ENCODE assay signal across 10 cellular contexts in genomic region chr1:26409191-26409751, GRCh38. TPM values are rescaled to one million over a fixed set of nuclear protein-coding genes. Genes with fewer than 3 reads are reported as not detected.
DNase-seq lines count a peak whose midpoint lies in the region; TF ChIP-seq lines count a peak whose summit lies in the region.
"Had no signal": no experiment of that assay in that cellular context is flagged by ENCODE, and none has a peak within 500 bp of the region (broad histone marks: within the 10 kb centered on the region; RNA-seq: fewer than 3 reads in every experiment).

No MANE protein-coding gene starts in this region.

- no TSS peak for BruUV-seq in Caco-2 (replicated peaks; lab: Mats Ljungman, UMichigan)

- H3K4me1 ChIP-seq in Caco-2, result peaks cover 30% of the 10 kb centered on the region
- peaks cover 23% of the 10 kb centered on the region for H3K4me1 ChIP-seq in HUES6 (ENCODE audit: control insufficient read depth, insufficient read depth, low read length)
- H3K4me1 ChIP-seq: uterus had no signal

- TF ChIP-seq CTCF in Caco-2 (IDR thresholded peaks at IDR 0.05; ENCODE audit: insufficient read depth in 1 of 2, low read depth in 1 of 2, low read length in 1 of 2, severe bottlenecking in 1 of 2, unreplicated experiment in 1 of 2) (no peak), mesothelial cell of epicardium (IDR thresholded peaks at IDR 0.05; ENCODE audit: unreplicated experiment) (no peak)

- no peak overlapping the region for H3K4me3 ChIP-seq in Caco-2 (ENCODE audit: low read depth, low read length)
- peak overlapping the region; percentile 72 for H3K4me3 ChIP-seq in HUES6 (ENCODE audit: low read depth, low read length)
- H3K4me3 ChIP-seq: uterus had no signal

- CTCF ChIA-PET in Caco-2 (lab: Charles Lee), result interaction anchor here (0.7 kb wide), 1 partner anchor 14 kb away, joined by 4 read pairs; no protein-coding TSS in a partner anchor

- H3K27ac Mint-ChIP-seq in Caco-2 (ENCODE audit: unreplicated experiment) (no peak overlapping the region), mesothelial cell of epicardium (no peak overlapping the region)

- peaks cover 7% of the 10 kb centered on the region for H3K4me1 Mint-ChIP-seq in Caco-2 (ENCODE audit: low read depth, unreplicated experiment)
- H3K4me1 Mint-ChIP-seq in mesothelial cell of epicardium, result peaks cover 33% of the 10 kb centered on the region

- H3K9me3 ChIP-seq in Caco-2 (no peaks in the 10 kb centered on the region), HUES6 (ENCODE audit: control insufficient read depth, insufficient read depth, low read depth, low read length) (no peaks in the 10 kb centered on the region)
- H3K9me3 ChIP-seq: uterus had no signal

- no peaks in the 10 kb centered on the region for H3K27me3 Mint-ChIP-seq in Caco-2 (ENCODE audit: insufficient read depth, unreplicated experiment)
- peaks cover 48% of the 10 kb centered on the region for H3K27me3 Mint-ChIP-seq in mesothelial cell of epicardium (ENCODE audit: low read depth)

- peak; percentile 8 to 57 for DNase-seq in Caco-2
- DNase-seq in amniotic epithelial cell (ENCODE audit: low read depth), result peak; percentile 28
- DNase-seq in mesothelial cell of epicardium (ENCODE audit: low spot score in 2 of 2, unreplicated experiment in 2 of 2), result no peak
- DNase-seq in activated CD4-positive, alpha-beta T cell treated with anti-CD3 and anti-CD28 coated beads for 1 hour, result no peak
- no peak for DNase-seq in NCI-H446 treated with DMSO at 0.1 percent for 48 hours (lab: John Stamatoyannopoulos, UW)
- no peak for DNase-seq in NCI-H2081 treated with DMSO at 0.1 percent for 48 hours (lab: John Stamatoyannopoulos, UW)
- DNase-seq: NCI-H2171 had no signal

- H3K9me3 Mint-ChIP-seq in Caco-2 (ENCODE audit: unreplicated experiment) (no peaks in the 10 kb centered on the region), mesothelial cell of epicardium (no peaks in the 10 kb centered on the region)

- POLR2A ChIA-PET in Caco-2 (lab: Charles Lee), result no interaction called here

- no peaks in the 10 kb centered on the region for H3K36me3 Mint-ChIP-seq in Caco-2 (ENCODE audit: insufficient read depth, unreplicated experiment)
- H3K36me3 Mint-ChIP-seq in mesothelial cell of epicardium, result no peaks in the 10 kb centered on the region

- no peaks in the 10 kb centered on the region for H3K27me3 ChIP-seq in Caco-2 (replicated peaks; ENCODE audit: control insufficient read depth, insufficient read depth, low read length)
- no peaks in the 10 kb centered on the region for H3K27me3 ChIP-seq in HUES6 (ENCODE audit: control insufficient read depth, insufficient read depth, low read length)

- peak overlapping the region; percentile 92 for H3K9ac ChIP-seq in HUES6 (ENCODE audit: low read length)

- intact Hi-C loops in Caco-2 (cut with micrococcal nuclease; ENCODE audit: unreplicated experiment), result no loop called here

- H3K36me3 ChIP-seq in Caco-2 (ENCODE audit: control insufficient read depth, insufficient read depth, low read length), result no peaks in the 10 kb centered on the region
- H3K36me3 ChIP-seq in HUES6 (ENCODE audit: control insufficient read depth, insufficient read depth, low read length), result peaks cover 33% of the 10 kb centered on the region
- H3K36me3 ChIP-seq: uterus had no signal

- peak overlapping the region; percentile 90 for H3K27ac ChIP-seq in HUES6 (ENCODE audit: low read depth, low read length)
- H3K27ac ChIP-seq: uterus had no signal

- H3K4me3 Mint-ChIP-seq in Caco-2 (ENCODE audit: unreplicated experiment) (no peak overlapping the region), mesothelial cell of epicardium (peak overlapping the region; percentile 22)

RNA-seq across cellular contexts. Expression of gene LIN28A, which starts 1.3 kb away (rescaled TPM):
- total RNA-seq in Caco-2 (2022), result 5.7 TPM in 2 replicates
- total RNA-seq in mesothelial cell of epicardium, result 0.09 TPM in 1 of 3 replicates, not detected in the others
- total RNA-seq: dermis microvascular lymphatic vessel endothelial cell had no signal

RNA-seq across cellular contexts. Expression of gene DHDDS, which starts 22.9 kb away (rescaled TPM):
- total RNA-seq in Caco-2 (2022) (46.9 and 55.6 TPM in 2 replicates), mesothelial cell of epicardium (47.5 to 52.0 TPM (median 49.5 TPM) in 3 replicates)

RNA-seq across cellular contexts. Expression of gene ZNF683, which starts 36.7 kb away (rescaled TPM):
- total RNA-seq in Caco-2 (2022) (not detected in 2 replicates), mesothelial cell of epicardium (not detected in 3 replicates)
- total RNA-seq: dermis microvascular lymphatic vessel endothelial cell, uterus had no signal

RNA-seq across cellular contexts. Expression of gene CRYBG2, which starts 55.3 kb away (rescaled TPM):
- total RNA-seq in Caco-2 (2022) (63.3 and 66.1 TPM in 2 replicates), mesothelial cell of epicardium (9.4 to 10.9 TPM (median 10.3 TPM) in 3 replicates)

Comparison
In these comparisons a context has a peak if more than half of its experiments do, and no peak if none do; other contexts are left out.
1. DNase-seq: peak in Caco-2 (2 of 2) and amniotic epithelial cell (single experiment); none in mesothelial cell of epicardium (0 of 2), activated CD4-positive, alpha-beta T cell treated with anti-CD3 and anti-CD28 coated beads for 1 hour (single experiment), NCI-H446 treated with DMSO at 0.1 percent for 48 hours (single experiment) and NCI-H2081 treated with DMSO at 0.1 percent for 48 hours (single experiment).